8 cellular contexts compared by ENCODE assay signal in the genomic region with DNA sequence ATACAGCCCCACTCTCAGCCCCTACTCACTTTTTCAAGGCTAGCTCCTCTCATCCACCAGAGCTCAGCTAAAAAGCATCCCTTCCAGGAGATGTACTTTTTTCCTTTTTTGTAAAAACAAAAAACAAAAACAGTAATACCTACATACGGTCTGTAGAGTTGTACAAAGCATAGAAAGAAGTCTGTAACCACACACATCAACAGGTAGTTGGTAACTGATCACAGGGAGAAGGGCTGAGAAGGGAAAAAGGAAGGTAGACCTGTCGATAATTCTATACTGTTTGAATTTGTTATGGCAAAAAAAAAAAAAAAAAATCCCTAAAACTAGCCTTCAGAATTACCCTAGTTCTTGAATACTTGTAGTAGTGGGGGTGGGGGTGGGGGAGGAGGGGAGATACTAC. TPM values are rescaled to one million over a fixed set of nuclear protein-coding genes. Genes with fewer than 3 reads are reported as not detected.
A peak's percentile ranks its signal among the peaks of the same experiment; 100 is the strongest.
DNase-seq lines count a peak whose midpoint lies in the region; ATAC-seq and TF ChIP-seq lines count a peak whose summit lies in the region.

No MANE protein-coding gene starts in this region.

- no peak overlapping the region for H2BK5ac ChIP-seq in trophoblast cell (ENCODE audit: low read depth, low read length, poor library complexity)

- no peak overlapping the region for H3K9ac ChIP-seq in trophoblast cell (ENCODE audit: low read length)

- CTCF ChIA-PET in Panc1 (lab: Charles Lee) (interaction anchor here (2.4 kb wide), 1 partner anchor 18 kb away, joined by 11 read pairs; a partner anchor contains a TSS), GM10248 (lab: Yijun Ruan, JAX) (interaction anchor here (1.4 to 13.0 kb wide), 8 partner anchors 9 to 124 kb away, joined by 5 to 108 read pairs (median 12); a partner anchor contains a TSS)

- peaks cover 17% of the 10 kb centered on the region for H3F3A ChIP-seq in DOHH2 (ENCODE audit: control insufficient read depth, insufficient read depth)

- WGBS in trophoblast cell (ENCODE audit: extremely low coverage, insufficient coverage, insufficient read length) = no CpG with 5 or more reads among the region's 2 CpGs

- intact Hi-C loops in Panc1 (cut with micrococcal nuclease; ENCODE audit: unreplicated experiment) = no loop called here

- no peaks in the 10 kb centered on the region for H4K20me1 ChIP-seq in DOHH2 (ENCODE audit: control insufficient read depth, insufficient read depth, low read depth, low read length)

- in situ Hi-C loops in Panc1 (cut with HindIII; ENCODE audit: low pct_unique_long_range_greater_than_20kb, low sequenced_read_pairs) = no loop called here

- DNase-seq in Panc1 (ENCODE audit: low read depth, low spot score) (no peak), epithelial cell of proximal tubule (ENCODE audit: low read depth) (no peak), trophoblast cell (no peak), GM19238 (ENCODE audit: insufficient read length, low spot score) (no peak), midbrain (lab: John Stamatoyannopoulos, UW) (no peak), GM10248 (ENCODE audit: extremely low spot score) (no peak), NCI-H1417 treated with DMSO at 0.1 percent for 48 hours (lab: John Stamatoyannopoulos, UW) (no peak)

- H3K27me3 ChIP-seq in DOHH2 (ENCODE audit: control insufficient read depth, low read length) (no peaks in the 10 kb centered on the region), Panc1 (ENCODE audit: control insufficient read depth, insufficient read depth, low read length) (no peaks in the 10 kb centered on the region), trophoblast cell (ENCODE audit: insufficient read depth, low read length) (no peaks in the 10 kb centered on the region)

- POLR2A ChIA-PET in Panc1 (lab: Charles Lee) (interaction anchor here (0.5 to 1.7 kb wide), 2 partner anchors 11 to 18 kb away, joined by 3 to 9 read pairs; a partner anchor contains a TSS), GM10248 (lab: Yijun Ruan, JAX) (interaction anchor here (0.7 to 1.8 kb wide), 7 partner anchors 10 to 174 kb away, joined by 5 to 27 read pairs (median 11); a partner anchor contains a TSS)

- H3K14ac ChIP-seq in trophoblast cell (ENCODE audit: low read length) = no peak overlapping the region

- no peak overlapping the region for H2AK5ac ChIP-seq in trophoblast cell (ENCODE audit: low read length)

- ATAC-seq in Panc1 = no peak

- TF ChIP-seq CTCF in DOHH2 (IDR thresholded peaks at IDR 0.05; ENCODE audit: low read depth, low read length, poor library complexity, severe bottlenecking) (no peak), Panc1 (IDR thresholded peaks at IDR 0.05) (no peak), epithelial cell of proximal tubule (conservative IDR thresholded peaks at IDR 0.05; ENCODE audit: low read depth, low read length) (no peak), GM10248 (IDR thresholded peaks at IDR 0.05; ENCODE audit: control extremely low read depth, extremely low read depth, low read depth, missing control alignments) (no peak)

- H4K8ac ChIP-seq in trophoblast cell (ENCODE audit: low read depth, low read length) = no peak overlapping the region

- H2BK12ac ChIP-seq in trophoblast cell (ENCODE audit: low read length) = no peak overlapping the region

- H3K4me2 ChIP-seq in DOHH2 (ENCODE audit: low read length) = peak overlapping the region; percentile 98
- peak overlapping the region; percentile 99 for H3K4me2 ChIP-seq in trophoblast cell (ENCODE audit: low read length)

- H3K79me2 ChIP-seq in DOHH2 (ENCODE audit: control insufficient read depth, low read length) = peaks cover 48% of the 10 kb centered on the region
- no peaks in the 10 kb centered on the region for H3K79me2 ChIP-seq in trophoblast cell (ENCODE audit: control insufficient read depth, insufficient read depth, low read length, poor library complexity)

- no peak overlapping the region for H2BK120ac ChIP-seq in trophoblast cell (ENCODE audit: insufficient read depth, low read length, poor library complexity)

- no peak overlapping the region for H4K12ac ChIP-seq in trophoblast cell (ENCODE audit: low read depth, low read length)

- no peak overlapping the region for H4K91ac ChIP-seq in trophoblast cell (ENCODE audit: low read depth, low read length)

- peaks cover 22% of the 10 kb centered on the region for H3K4me1 ChIP-seq in DOHH2 (ENCODE audit: control insufficient read depth, low read length)
- H3K4me1 ChIP-seq in Panc1 (ENCODE audit: control insufficient read depth, insufficient read depth, low read length) = peaks cover 5% of the 10 kb centered on the region
- peaks cover 2% of the 10 kb centered on the region in 2 experiments for H3K4me1 ChIP-seq in trophoblast cell (ENCODE audit: control insufficient read depth in 1 of 2, insufficient read depth in 2 of 2, low read length in 2 of 2)

- no peak overlapping the region for H3K4ac ChIP-seq in trophoblast cell (ENCODE audit: low read depth, low read length)

- no peak overlapping the region for H2AFZ ChIP-seq in trophoblast cell (ENCODE audit: insufficient read depth, low read length, poor library complexity)

- H3K4me3 ChIP-seq in DOHH2 (ENCODE audit: low read length) = peak overlapping the region; percentile 95
- peak overlapping the region; percentile 77 to 93 for H3K4me3 ChIP-seq in Panc1 (ENCODE audit: low read depth in 2 of 2, low read length in 2 of 2)
- peak overlapping the region; percentile 98 for H3K4me3 ChIP-seq in epithelial cell of proximal tubule (ENCODE audit: low read depth, low read length)
- no peak overlapping the region for H3K4me3 ChIP-seq in trophoblast cell (ENCODE audit: low read depth, low read length)

- H3K18ac ChIP-seq in trophoblast cell (ENCODE audit: low read length) = no peak overlapping the region

- peaks cover 5% of the 10 kb centered on the region for H3K79me1 ChIP-seq in trophoblast cell (ENCODE audit: low read length)

- H3K36me3 ChIP-seq in DOHH2 (ENCODE audit: control insufficient read depth, low read length) = peaks cover 45% of the 10 kb centered on the region
- H3K36me3 ChIP-seq in Panc1 (ENCODE audit: control insufficient read depth, insufficient read depth, low read length) = peaks cover 2% of the 10 kb centered on the region; the same call in 1 of the 2 replicates
- peaks cover 0 to 2% of the 10 kb centered on the region in 2 experiments for H3K36me3 ChIP-seq in trophoblast cell (ENCODE audit: control insufficient read depth in 1 of 2, insufficient read depth in 2 of 2, low read length in 2 of 2)

- H3K23ac ChIP-seq in trophoblast cell (ENCODE audit: low read length) = no peak overlapping the region

- no TSS peak for BruUV-seq in Panc1 (replicated peaks; lab: Mats Ljungman, UMichigan)

- H3K27ac ChIP-seq in DOHH2 (ENCODE audit: low read depth, low read length) (peak overlapping the region; percentile 77), Panc1 (ENCODE audit: low read length) (peak overlapping the region; percentile 82), trophoblast cell (ENCODE audit: low read depth, low read length) (no peak overlapping the region)

- H3K9me2 ChIP-seq in DOHH2 (replicated peaks; ENCODE audit: control insufficient read depth, low read length) = no peaks in the 10 kb centered on the region

- no peaks in the 10 kb centered on the region for H3K9me3 ChIP-seq in DOHH2 (ENCODE audit: control insufficient read depth, insufficient read depth, low read length)
- no peaks in the 10 kb centered on the region for H3K9me3 ChIP-seq in Panc1 (ENCODE audit: control insufficient read depth, insufficient read depth, low read depth, low read length)
- H3K9me3 ChIP-seq in trophoblast cell (ENCODE audit: insufficient read depth, low read depth, low read length) = no peaks in the 10 kb centered on the region

RNA-seq across cellular contexts. Expression of a gene that starts 0.9 kb away (rescaled TPM):
- total RNA-seq in Panc1 (2021; ENCODE audit: unreplicated experiment) (29.0 TPM), epithelial cell of proximal tubule (10.5 and 25.7 TPM in 2 replicates)
- polyA plus RNA-seq in Panc1 (2012; ENCODE audit: insufficient read length) = 18.9 TPM
- 8.9 and 10.2 TPM in 2 replicates for polyA plus RNA-seq in trophoblast cell (2013)

RNA-seq across cellular contexts. Expression of a gene that starts 17.3 kb away (rescaled TPM):
- total RNA-seq in Panc1 (2021; ENCODE audit: unreplicated experiment) (34.4 TPM), epithelial cell of proximal tubule (19.1 and 26.5 TPM in 2 replicates)
- polyA plus RNA-seq in Panc1 (2012; ENCODE audit: insufficient read length) = 40.5 TPM
- polyA plus RNA-seq in trophoblast cell (2013) = 8.8 and 8.9 TPM in 2 replicates

RNA-seq across cellular contexts. Expression of a gene that starts 26.7 kb away (rescaled TPM):
- 85.0 TPM for total RNA-seq in Panc1 (2021; ENCODE audit: unreplicated experiment)
- 78.8 TPM for polyA plus RNA-seq in Panc1 (2012; ENCODE audit: insufficient read length)
- total RNA-seq in epithelial cell of proximal tubule = 91.2 and 95.6 TPM in 2 replicates
- 44.9 and 45.1 TPM in 2 replicates for polyA plus RNA-seq in trophoblast cell (2013)

RNA-seq across cellular contexts. Expression of a gene that starts 27.0 kb away (rescaled TPM):
- total RNA-seq in Panc1 (2021; ENCODE audit: unreplicated experiment) (61.6 TPM), epithelial cell of proximal tubule (15.3 and 19.5 TPM in 2 replicates)
- 52.5 TPM for polyA plus RNA-seq in Panc1 (2012; ENCODE audit: insufficient read length)
- 29.6 and 29.8 TPM in 2 replicates for polyA plus RNA-seq in trophoblast cell (2013)
